1 cellular context compared by ENCODE assay signal in genomic region chr3:114892880-114893279, GRCh38.
TF ChIP-seq lines count a peak whose summit lies in the region.

No MANE protein-coding gene starts in this region.

TF ChIP-seq in HepG2, 621 proteins besides CTCF, POLR2A, EP300 and RAD21 (continued from another document and continues in another):
- TF ChIP-seq, protein P1, sequence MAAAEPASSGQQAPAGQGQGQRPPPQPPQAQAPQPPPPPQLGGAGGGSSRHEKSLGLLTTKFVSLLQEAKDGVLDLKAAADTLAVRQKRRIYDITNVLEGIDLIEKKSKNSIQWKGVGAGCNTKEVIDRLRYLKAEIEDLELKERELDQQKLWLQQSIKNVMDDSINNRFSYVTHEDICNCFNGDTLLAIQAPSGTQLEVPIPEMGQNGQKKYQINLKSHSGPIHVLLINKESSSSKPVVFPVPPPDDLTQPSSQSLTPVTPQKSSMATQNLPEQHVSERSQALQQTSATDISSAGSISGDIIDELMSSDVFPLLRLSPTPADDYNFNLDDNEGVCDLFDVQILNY (CRISPR knock-in tag; conservative IDR thresholded peaks at IDR 0.05) = no peak
- TF ChIP-seq WIZ (CRISPR knock-in tag; IDR thresholded peaks at IDR 0.05) (no peak), ZNF589 (CRISPR knock-in tag; conservative IDR thresholded peaks at IDR 0.05) (no peak), ZNF496 (CRISPR knock-in tag; IDR thresholded peaks at IDR 0.05; ENCODE audit: insufficient replicate concordance) (no peak), HMG20B (CRISPR knock-in tag; conservative IDR thresholded peaks at IDR 0.05) (no peak), NR1H2 (CRISPR knock-in tag; IDR thresholded peaks at IDR 0.05; ENCODE audit: borderline replicate concordance, low read depth) (no peak), POGZ (CRISPR knock-in tag; IDR thresholded peaks at IDR 0.05) (peak; percentile 83), ZFP82 (CRISPR knock-in tag; IDR thresholded peaks at IDR 0.05; ENCODE audit: borderline replicate concordance) (0 out of 2 replicates have a peak, but pooled peaks have one; percentile 28), THYN1 (CRISPR knock-in tag; IDR thresholded peaks at IDR 0.05; ENCODE audit: borderline replicate concordance, low read depth) (no peak), HNF4G (IDR thresholded peaks at IDR 0.05; ENCODE audit: borderline replicate concordance, low read depth, low read length) (peak; percentile 93), HNF4G (CRISPR knock-in tag; IDR thresholded peaks at IDR 0.05; ENCODE audit: borderline replicate concordance, low read depth) (no peak), HNF4A (CRISPR knock-in tag; IDR thresholded peaks at IDR 0.05) (peak; percentile 89), ETV5 (CRISPR knock-in tag; IDR thresholded peaks at IDR 0.05; ENCODE audit: borderline replicate concordance) (no peak), ZGPAT (CRISPR knock-in tag; IDR thresholded peaks at IDR 0.05) (no peak), RAD51 (IDR thresholded peaks at IDR 0.05; ENCODE audit: borderline replicate concordance) (no peak), ZNF713 (CRISPR knock-in tag; IDR thresholded peaks at IDR 0.05) (no peak), NFATC3 (CRISPR knock-in tag; IDR thresholded peaks at IDR 0.05) (no peak), ZNF572 (CRISPR knock-in tag; IDR thresholded peaks at IDR 0.05) (no peak), ZMYM4 (CRISPR knock-in tag; IDR thresholded peaks at IDR 0.05) (peak; percentile 89), ZNF451 (CRISPR knock-in tag; IDR thresholded peaks at IDR 0.05) (no peak), TBX3 (IDR thresholded peaks at IDR 0.05; ENCODE audit: borderline replicate concordance) (no peak), RXRB (CRISPR knock-in tag; IDR thresholded peaks at IDR 0.05; ENCODE audit: borderline replicate concordance) (no peak), KDM6A (CRISPR knock-in tag; IDR thresholded peaks at IDR 0.05; ENCODE audit: low read depth) (peak; percentile 24; the same call in 1 of the 2 replicates), TOE1 (CRISPR knock-in tag; IDR thresholded peaks at IDR 0.05) (no peak), GLI4 (CRISPR knock-in tag; IDR thresholded peaks at IDR 0.05; ENCODE audit: borderline replicate concordance) (no peak), FOXA3 (CRISPR knock-in tag; IDR thresholded peaks at IDR 0.05) (peak; percentile 14; the same call in 1 of the 2 replicates), ZNF274 (CRISPR knock-in tag; IDR thresholded peaks at IDR 0.05) (no peak), MEIS2 (CRISPR knock-in tag; IDR thresholded peaks at IDR 0.05) (no peak), ZFP36L1 (CRISPR knock-in tag; IDR thresholded peaks at IDR 0.05) (no peak), GATAD2A (CRISPR knock-in tag; IDR thresholded peaks at IDR 0.05) (0 out of 2 replicates have a peak, but pooled peaks have one; percentile 11), ZNF781 (CRISPR knock-in tag; IDR thresholded peaks at IDR 0.05; ENCODE audit: borderline replicate concordance, not compliant biosample characterization) (no peak), ZNF441 (CRISPR knock-in tag; IDR thresholded peaks at IDR 0.05; ENCODE audit: borderline replicate concordance) (no peak), PHB2 (IDR thresholded peaks at IDR 0.05; ENCODE audit: partially characterized antibody) (no peak), PRMT3 (CRISPR knock-in tag; IDR thresholded peaks at IDR 0.05; ENCODE audit: borderline replicate concordance, low read depth) (no peak), ZKSCAN8 (CRISPR knock-in tag; IDR thresholded peaks at IDR 0.05; ENCODE audit: borderline replicate concordance) (no peak), MEIS1 (CRISPR knock-in tag; IDR thresholded peaks at IDR 0.05; ENCODE audit: borderline replicate concordance) (no peak), DMAP1 (CRISPR knock-in tag; IDR thresholded peaks at IDR 0.05) (no peak), NR0B2 (CRISPR knock-in tag; IDR thresholded peaks at IDR 0.05) (no peak), GABPB1 (CRISPR knock-in tag; IDR thresholded peaks at IDR 0.05) (no peak), ASH2L (IDR thresholded peaks at IDR 0.05; ENCODE audit: insufficient read length, low read depth, low read length) (peak; percentile 63), NFRKB (IDR thresholded peaks at IDR 0.05) (no peak), NONO (IDR thresholded peaks at IDR 0.05) (no peak), NONO (CRISPR knock-in tag; conservative IDR thresholded peaks at IDR 0.05) (no peak), CHD4 (IDR thresholded peaks at IDR 0.05; ENCODE audit: borderline replicate concordance, low read length) (0 out of 2 replicates have a peak, but pooled peaks have one; percentile 36), SOX6 (IDR thresholded peaks at IDR 0.05) (no peak), SOX6 (CRISPR knock-in tag; IDR thresholded peaks at IDR 0.05) (peak; percentile 43), FOXA1 (IDR thresholded peaks at IDR 0.05) (no peak), FOXA1 (CRISPR knock-in tag; IDR thresholded peaks at IDR 0.05) (peak; percentile 39), ZNF24 (IDR thresholded peaks at IDR 0.05) (no peak), XRCC5 (optimal IDR thresholded peaks at IDR 0.05; ENCODE audit: low read length) (no peak), SIN3A (IDR thresholded peaks at IDR 0.05; ENCODE audit: borderline replicate concordance, low read depth, low read length) (no peak), U2AF2 (IDR thresholded peaks at IDR 0.05; ENCODE audit: low read depth, low read length) (no peak), ZNF460 (CRISPR knock-in tag; IDR thresholded peaks at IDR 0.05; ENCODE audit: borderline replicate concordance) (no peak), MIXL1 (CRISPR knock-in tag; IDR thresholded peaks at IDR 0.05) (0 out of 2 replicates have a peak, but pooled peaks have one; percentile 20), IRF2 (CRISPR knock-in tag; IDR thresholded peaks at IDR 0.05) (no peak), ARNT (IDR thresholded peaks at IDR 0.05) (no peak), SNAI1 (CRISPR knock-in tag; IDR thresholded peaks at IDR 0.05; ENCODE audit: borderline replicate concordance) (0 out of 2 replicates have a peak, but pooled peaks have one; percentile 30)
- TF ChIP-seq, protein P2, sequence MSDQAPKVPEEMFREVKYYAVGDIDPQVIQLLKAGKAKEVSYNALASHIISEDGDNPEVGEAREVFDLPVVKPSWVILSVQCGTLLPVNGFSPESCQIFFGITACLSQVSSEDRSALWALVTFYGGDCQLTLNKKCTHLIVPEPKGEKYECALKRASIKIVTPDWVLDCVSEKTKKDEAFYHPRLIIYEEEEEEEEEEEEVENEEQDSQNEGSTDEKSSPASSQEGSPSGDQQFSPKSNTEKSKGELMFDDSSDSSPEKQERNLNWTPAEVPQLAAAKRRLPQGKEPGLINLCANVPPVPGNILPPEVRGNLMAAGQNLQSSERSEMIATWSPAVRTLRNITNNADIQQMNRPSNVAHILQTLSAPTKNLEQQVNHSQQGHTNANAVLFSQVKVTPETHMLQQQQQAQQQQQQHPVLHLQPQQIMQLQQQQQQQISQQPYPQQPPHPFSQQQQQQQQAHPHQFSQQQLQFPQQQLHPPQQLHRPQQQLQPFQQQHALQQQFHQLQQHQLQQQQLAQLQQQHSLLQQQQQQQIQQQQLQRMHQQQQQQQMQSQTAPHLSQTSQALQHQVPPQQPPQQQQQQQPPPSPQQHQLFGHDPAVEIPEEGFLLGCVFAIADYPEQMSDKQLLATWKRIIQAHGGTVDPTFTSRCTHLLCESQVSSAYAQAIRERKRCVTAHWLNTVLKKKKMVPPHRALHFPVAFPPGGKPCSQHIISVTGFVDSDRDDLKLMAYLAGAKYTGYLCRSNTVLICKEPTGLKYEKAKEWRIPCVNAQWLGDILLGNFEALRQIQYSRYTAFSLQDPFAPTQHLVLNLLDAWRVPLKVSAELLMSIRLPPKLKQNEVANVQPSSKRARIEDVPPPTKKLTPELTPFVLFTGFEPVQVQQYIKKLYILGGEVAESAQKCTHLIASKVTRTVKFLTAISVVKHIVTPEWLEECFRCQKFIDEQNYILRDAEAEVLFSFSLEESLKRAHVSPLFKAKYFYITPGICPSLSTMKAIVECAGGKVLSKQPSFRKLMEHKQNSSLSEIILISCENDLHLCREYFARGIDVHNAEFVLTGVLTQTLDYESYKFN (CRISPR knock-in tag; conservative IDR thresholded peaks at IDR 0.05) = peak; percentile 87
- TF ChIP-seq, protein P3, sequence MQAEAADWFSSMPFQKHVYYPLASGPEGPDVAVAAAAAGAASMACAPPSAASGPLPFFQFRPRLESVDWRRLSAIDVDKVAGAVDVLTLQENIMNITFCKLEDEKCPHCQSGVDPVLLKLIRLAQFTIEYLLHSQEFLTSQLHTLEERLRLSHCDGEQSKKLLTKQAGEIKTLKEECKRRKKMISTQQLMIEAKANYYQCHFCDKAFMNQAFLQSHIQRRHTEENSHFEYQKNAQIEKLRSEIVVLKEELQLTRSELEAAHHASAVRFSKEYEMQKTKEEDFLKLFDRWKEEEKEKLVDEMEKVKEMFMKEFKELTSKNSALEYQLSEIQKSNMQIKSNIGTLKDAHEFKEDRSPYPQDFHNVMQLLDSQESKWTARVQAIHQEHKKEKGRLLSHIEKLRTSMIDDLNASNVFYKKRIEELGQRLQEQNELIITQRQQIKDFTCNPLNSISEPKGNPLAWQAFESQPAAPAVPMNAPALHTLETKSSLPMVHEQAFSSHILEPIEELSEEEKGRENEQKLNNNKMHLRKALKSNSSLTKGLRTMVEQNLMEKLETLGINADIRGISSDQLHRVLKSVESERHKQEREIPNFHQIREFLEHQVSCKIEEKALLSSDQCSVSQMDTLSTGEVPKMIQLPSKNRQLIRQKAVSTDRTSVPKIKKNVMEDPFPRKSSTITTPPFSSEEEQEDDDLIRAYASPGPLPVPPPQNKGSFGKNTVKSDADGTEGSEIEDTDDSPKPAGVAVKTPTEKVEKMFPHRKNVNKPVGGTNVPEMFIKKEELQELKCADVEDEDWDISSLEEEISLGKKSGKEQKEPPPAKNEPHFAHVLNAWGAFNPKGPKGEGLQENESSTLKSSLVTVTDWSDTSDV (CRISPR knock-in tag; IDR thresholded peaks at IDR 0.05) = no peak
- TF ChIP-seq, protein P4, sequence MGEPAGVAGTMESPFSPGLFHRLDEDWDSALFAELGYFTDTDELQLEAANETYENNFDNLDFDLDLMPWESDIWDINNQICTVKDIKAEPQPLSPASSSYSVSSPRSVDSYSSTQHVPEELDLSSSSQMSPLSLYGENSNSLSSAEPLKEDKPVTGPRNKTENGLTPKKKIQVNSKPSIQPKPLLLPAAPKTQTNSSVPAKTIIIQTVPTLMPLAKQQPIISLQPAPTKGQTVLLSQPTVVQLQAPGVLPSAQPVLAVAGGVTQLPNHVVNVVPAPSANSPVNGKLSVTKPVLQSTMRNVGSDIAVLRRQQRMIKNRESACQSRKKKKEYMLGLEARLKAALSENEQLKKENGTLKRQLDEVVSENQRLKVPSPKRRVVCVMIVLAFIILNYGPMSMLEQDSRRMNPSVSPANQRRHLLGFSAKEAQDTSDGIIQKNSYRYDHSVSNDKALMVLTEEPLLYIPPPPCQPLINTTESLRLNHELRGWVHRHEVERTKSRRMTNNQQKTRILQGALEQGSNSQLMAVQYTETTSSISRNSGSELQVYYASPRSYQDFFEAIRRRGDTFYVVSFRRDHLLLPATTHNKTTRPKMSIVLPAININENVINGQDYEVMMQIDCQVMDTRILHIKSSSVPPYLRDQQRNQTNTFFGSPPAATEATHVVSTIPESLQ (CRISPR knock-in tag; conservative IDR thresholded peaks at IDR 0.05) = no peak
- TF ChIP-seq, protein P5, sequence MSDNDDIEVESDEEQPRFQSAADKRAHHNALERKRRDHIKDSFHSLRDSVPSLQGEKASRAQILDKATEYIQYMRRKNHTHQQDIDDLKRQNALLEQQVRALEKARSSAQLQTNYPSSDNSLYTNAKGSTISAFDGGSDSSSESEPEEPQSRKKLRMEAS (IDR thresholded peaks at IDR 0.05) = 0 out of 2 replicates have a peak, but pooled peaks have one; percentile 33
- TF ChIP-seq, protein P6, sequence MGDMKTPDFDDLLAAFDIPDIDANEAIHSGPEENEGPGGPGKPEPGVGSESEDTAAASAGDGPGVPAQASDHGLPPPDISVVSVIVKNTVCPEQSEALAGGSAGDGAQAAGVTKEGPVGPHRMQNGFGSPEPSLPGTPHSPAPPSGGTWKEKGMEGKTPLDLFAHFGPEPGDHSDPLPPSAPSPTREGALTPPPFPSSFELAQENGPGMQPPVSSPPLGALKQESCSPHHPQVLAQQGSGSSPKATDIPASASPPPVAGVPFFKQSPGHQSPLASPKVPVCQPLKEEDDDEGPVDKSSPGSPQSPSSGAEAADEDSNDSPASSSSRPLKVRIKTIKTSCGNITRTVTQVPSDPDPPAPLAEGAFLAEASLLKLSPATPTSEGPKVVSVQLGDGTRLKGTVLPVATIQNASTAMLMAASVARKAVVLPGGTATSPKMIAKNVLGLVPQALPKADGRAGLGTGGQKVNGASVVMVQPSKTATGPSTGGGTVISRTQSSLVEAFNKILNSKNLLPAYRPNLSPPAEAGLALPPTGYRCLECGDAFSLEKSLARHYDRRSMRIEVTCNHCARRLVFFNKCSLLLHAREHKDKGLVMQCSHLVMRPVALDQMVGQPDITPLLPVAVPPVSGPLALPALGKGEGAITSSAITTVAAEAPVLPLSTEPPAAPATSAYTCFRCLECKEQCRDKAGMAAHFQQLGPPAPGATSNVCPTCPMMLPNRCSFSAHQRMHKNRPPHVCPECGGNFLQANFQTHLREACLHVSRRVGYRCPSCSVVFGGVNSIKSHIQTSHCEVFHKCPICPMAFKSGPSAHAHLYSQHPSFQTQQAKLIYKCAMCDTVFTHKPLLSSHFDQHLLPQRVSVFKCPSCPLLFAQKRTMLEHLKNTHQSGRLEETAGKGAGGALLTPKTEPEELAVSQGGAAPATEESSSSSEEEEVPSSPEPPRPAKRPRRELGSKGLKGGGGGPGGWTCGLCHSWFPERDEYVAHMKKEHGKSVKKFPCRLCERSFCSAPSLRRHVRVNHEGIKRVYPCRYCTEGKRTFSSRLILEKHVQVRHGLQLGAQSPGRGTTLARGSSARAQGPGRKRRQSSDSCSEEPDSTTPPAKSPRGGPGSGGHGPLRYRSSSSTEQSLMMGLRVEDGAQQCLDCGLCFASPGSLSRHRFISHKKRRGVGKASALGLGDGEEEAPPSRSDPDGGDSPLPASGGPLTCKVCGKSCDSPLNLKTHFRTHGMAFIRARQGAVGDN (CRISPR knock-in tag; IDR thresholded peaks at IDR 0.05) = no peak
